1 cellular context compared by ENCODE assay signal in the genomic region with DNA sequence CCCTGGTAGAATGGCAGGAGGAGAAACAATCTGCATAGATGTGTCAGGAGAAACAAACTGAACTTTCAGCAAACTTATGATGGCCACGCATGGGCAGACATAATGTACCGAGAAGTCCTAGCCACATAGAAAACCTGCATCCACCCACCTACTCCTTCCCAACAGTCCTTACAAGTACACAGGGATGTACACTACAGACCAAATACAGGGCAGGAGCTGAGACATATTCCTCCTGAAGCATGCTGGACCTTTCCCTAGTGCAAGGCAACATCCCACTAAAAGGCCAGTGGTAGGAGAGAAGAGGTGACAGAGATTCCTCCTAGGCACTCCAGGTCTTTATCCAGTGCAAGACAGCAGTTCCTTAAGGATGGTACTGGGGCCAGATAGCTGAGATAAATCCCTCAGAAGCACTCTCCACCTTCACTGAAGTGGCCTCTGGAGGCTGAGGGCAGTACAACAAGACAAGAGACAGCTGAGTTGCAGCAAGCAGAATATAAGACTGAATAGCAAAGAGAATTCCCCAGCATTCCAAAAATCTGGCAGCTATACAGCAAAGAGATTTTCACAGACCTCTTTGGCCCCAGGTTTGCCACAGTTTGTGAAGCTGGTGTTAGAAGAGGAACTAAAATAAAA.
TF ChIP-seq lines count a peak whose summit lies in the region.

No MANE protein-coding gene starts in this region.

TF ChIP-seq in HCT116, 20 proteins besides CTCF, POLR2A, EP300 and RAD21 (continued from another document):
- TF ChIP-seq, protein P1, sequence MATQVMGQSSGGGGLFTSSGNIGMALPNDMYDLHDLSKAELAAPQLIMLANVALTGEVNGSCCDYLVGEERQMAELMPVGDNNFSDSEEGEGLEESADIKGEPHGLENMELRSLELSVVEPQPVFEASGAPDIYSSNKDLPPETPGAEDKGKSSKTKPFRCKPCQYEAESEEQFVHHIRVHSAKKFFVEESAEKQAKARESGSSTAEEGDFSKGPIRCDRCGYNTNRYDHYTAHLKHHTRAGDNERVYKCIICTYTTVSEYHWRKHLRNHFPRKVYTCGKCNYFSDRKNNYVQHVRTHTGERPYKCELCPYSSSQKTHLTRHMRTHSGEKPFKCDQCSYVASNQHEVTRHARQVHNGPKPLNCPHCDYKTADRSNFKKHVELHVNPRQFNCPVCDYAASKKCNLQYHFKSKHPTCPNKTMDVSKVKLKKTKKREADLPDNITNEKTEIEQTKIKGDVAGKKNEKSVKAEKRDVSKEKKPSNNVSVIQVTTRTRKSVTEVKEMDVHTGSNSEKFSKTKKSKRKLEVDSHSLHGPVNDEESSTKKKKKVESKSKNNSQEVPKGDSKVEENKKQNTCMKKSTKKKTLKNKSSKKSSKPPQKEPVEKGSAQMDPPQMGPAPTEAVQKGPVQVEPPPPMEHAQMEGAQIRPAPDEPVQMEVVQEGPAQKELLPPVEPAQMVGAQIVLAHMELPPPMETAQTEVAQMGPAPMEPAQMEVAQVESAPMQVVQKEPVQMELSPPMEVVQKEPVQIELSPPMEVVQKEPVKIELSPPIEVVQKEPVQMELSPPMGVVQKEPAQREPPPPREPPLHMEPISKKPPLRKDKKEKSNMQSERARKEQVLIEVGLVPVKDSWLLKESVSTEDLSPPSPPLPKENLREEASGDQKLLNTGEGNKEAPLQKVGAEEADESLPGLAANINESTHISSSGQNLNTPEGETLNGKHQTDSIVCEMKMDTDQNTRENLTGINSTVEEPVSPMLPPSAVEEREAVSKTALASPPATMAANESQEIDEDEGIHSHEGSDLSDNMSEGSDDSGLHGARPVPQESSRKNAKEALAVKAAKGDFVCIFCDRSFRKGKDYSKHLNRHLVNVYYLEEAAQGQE (IDR thresholded peaks at IDR 0.05; ENCODE audit: low read depth): no peak
- no peak for TF ChIP-seq CBX3 (IDR thresholded peaks at IDR 0.05; ENCODE audit: low read depth)
